1 cellular context compared by ENCODE assay signal in genomic region chr11:33227578-33228261, GRCh38.
TF ChIP-seq lines count a peak whose summit lies in the region.

No MANE protein-coding gene starts in this region.

TF ChIP-seq in WTC11, 78 proteins besides CTCF, POLR2A, EP300 and RAD21 (continued from another document):
- TF ChIP-seq HMGXB4 (CRISPR knock-in tag; IDR thresholded peaks at IDR 0.05) (no peak), AR (CRISPR knock-in tag; IDR thresholded peaks at IDR 0.05) (no peak), ZSCAN18 (CRISPR knock-in tag; IDR thresholded peaks at IDR 0.05) (no peak), ZMAT4 (CRISPR knock-in tag; IDR thresholded peaks at IDR 0.05) (no peak), IRF2 (CRISPR knock-in tag; IDR thresholded peaks at IDR 0.05; ENCODE audit: borderline replicate concordance, low read depth) (no peak), RELA (CRISPR knock-in tag; IDR thresholded peaks at IDR 0.05; ENCODE audit: borderline replicate concordance) (no peak), ZNF281 (CRISPR knock-in tag; IDR thresholded peaks at IDR 0.05) (no peak), GTF2I (CRISPR knock-in tag; conservative IDR thresholded peaks at IDR 0.05) (no peak), ERG (CRISPR knock-in tag; IDR thresholded peaks at IDR 0.05) (no peak), KAT7 (CRISPR knock-in tag; IDR thresholded peaks at IDR 0.05; ENCODE audit: borderline replicate concordance) (no peak), FOXK1 (CRISPR knock-in tag; IDR thresholded peaks at IDR 0.05) (no peak), E2F5 (CRISPR knock-in tag; IDR thresholded peaks at IDR 0.05) (no peak), ZNF532 (CRISPR knock-in tag; IDR thresholded peaks at IDR 0.05; ENCODE audit: borderline replicate concordance) (no peak), ZNF396 (CRISPR knock-in tag; IDR thresholded peaks at IDR 0.05; ENCODE audit: borderline replicate concordance) (no peak), SP1 (CRISPR knock-in tag; conservative IDR thresholded peaks at IDR 0.05) (no peak), ATF2 (CRISPR knock-in tag; IDR thresholded peaks at IDR 0.05; ENCODE audit: borderline replicate concordance, low read depth) (no peak), ZBTB21 (CRISPR knock-in tag; IDR thresholded peaks at IDR 0.05; ENCODE audit: borderline replicate concordance) (no peak)
